In the genomic region with DNA sequence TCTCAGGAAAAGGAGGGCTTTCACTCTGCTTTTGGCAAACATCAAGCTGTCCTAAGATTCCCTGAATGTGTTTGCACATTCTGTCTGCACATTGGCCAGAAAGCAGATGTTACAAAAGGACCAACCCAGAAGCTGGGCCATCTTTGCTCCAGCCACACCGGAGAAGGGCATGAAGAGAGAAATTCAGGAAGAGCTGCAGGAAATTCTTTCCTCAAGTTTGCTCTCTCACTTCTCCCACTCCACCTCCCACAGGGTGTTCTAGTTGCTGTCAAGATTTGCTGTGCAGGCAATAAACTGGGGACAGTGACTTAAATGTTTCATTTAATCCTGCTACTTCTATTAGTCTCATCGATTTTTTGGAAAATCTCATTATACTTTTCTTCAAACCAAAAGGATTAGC, we compare ENCODE assay signal across 15 cellular contexts.
DNase-seq lines count a peak whose midpoint lies in the region; ATAC-seq and TF ChIP-seq lines count a peak whose summit lies in the region.
"Had no signal": no experiment of that assay in that cellular context is flagged by ENCODE, and none has a peak within 500 bp of the region (broad histone marks: within the 10 kb centered on the region; RNA-seq: fewer than 3 reads in every experiment).

No MANE protein-coding gene starts in this region.

- TF ChIP-seq CTCF in GM23338 (conservative IDR thresholded peaks at IDR 0.05; ENCODE audit: low read depth in 2 of 2), result no peak
- no peak for TF ChIP-seq CTCF in brain (conservative IDR thresholded peaks at IDR 0.05)
- no peak for TF ChIP-seq CTCF in HFFc6 (IDR thresholded peaks at IDR 0.05)

- H3K4me3 Mint-ChIP-seq in GM23338, result no peak overlapping the region
- H3K4me3 Mint-ChIP-seq in brain, result no peak overlapping the region
- no peak overlapping the region for H3K4me3 Mint-ChIP-seq in HFFc6
- H3K4me3 Mint-ChIP-seq: CD4-positive, CD25-positive, alpha-beta regulatory T cell; CD8-positive, alpha-beta memory T cell had no signal

- no peak overlapping the region for H3K27ac Mint-ChIP-seq in GM23338
- H3K27ac Mint-ChIP-seq in brain, result peak overlapping the region in 3 of 5 experiments; percentile 55 to 81 (median 64)
- H3K27ac Mint-ChIP-seq in HFFc6, result no peak overlapping the region
- H3K27ac Mint-ChIP-seq: CD4-positive, CD25-positive, alpha-beta regulatory T cell; CD8-positive, alpha-beta memory T cell had no signal

- no peaks in the 10 kb centered on the region for H3K9me3 Mint-ChIP-seq in GM23338
- no peaks in the 10 kb centered on the region for H3K9me3 Mint-ChIP-seq in brain
- H3K9me3 Mint-ChIP-seq in HFFc6, result no peaks in the 10 kb centered on the region

- no peaks in the 10 kb centered on the region for H3K9me2 ChIP-seq in GM23338 (ENCODE audit: insufficient read depth)

- H3K27me3 Mint-ChIP-seq in GM23338 (ENCODE audit: insufficient read depth, low read depth, poor library complexity) (no peaks in the 10 kb centered on the region), brain (no peaks in the 10 kb centered on the region), HFFc6 (ENCODE audit: insufficient read depth) (peaks cover 2% of the 10 kb centered on the region)
- H3K27me3 Mint-ChIP-seq: CD4-positive, CD25-positive, alpha-beta regulatory T cell had no signal

- H3K27me3 ChIP-seq in GM23338 (ENCODE audit: insufficient read depth) (no peaks in the 10 kb centered on the region), SJCRH30 (no peaks in the 10 kb centered on the region)
- H3K27me3 ChIP-seq: BE2C had no signal

- no peaks in the 10 kb centered on the region for H4K20me1 ChIP-seq in GM23338 (replicated peaks; ENCODE audit: insufficient read depth)

- no peak overlapping the region for H3K27ac ChIP-seq in GM23338 (ENCODE audit: low read depth)
- no peak overlapping the region for H3K27ac ChIP-seq in SJCRH30

- no peaks in the 10 kb centered on the region for H3F3A ChIP-seq in GM23338 (replicated peaks; ENCODE audit: low read depth)

- H3K36me3 ChIP-seq in GM23338 (ENCODE audit: insufficient read depth) (no peaks in the 10 kb centered on the region), SJCRH30 (peaks cover 4% of the 10 kb centered on the region; the same call in 1 of the 2 replicates)

- H3K4me1 Mint-ChIP-seq in GM23338 (peaks cover 13% of the 10 kb centered on the region), brain (peaks cover 87% of the 10 kb centered on the region), HFFc6 (ENCODE audit: low read depth) (peaks cover 31% of the 10 kb centered on the region)
- H3K4me1 Mint-ChIP-seq: CD4-positive, CD25-positive, alpha-beta regulatory T cell; CD8-positive, alpha-beta memory T cell had no signal

- H3K9me3 ChIP-seq in SJCRH30 (replicated peaks), result no peaks in the 10 kb centered on the region
- H3K9me3 ChIP-seq: BE2C had no signal

- H3K4me1 ChIP-seq in GM23338 (ENCODE audit: insufficient read depth) (peaks cover 15% of the 10 kb centered on the region), SJCRH30 (peaks cover 18% of the 10 kb centered on the region)

- H3K79me2 ChIP-seq in GM23338 (replicated peaks; ENCODE audit: insufficient read depth), result no peaks in the 10 kb centered on the region

- DNase-seq in GM23338 (ENCODE audit: low spot score) (no peak), inferior parietal cortex (ENCODE audit: extremely low spot score) (peak; percentile 34), putamen (ENCODE audit: low spot score) (peak; percentile 51), HFFc6 (no peak), SJCRH30 (no peak)
- no peak for DNase-seq in activated CD4-positive, alpha-beta T cell treated with anti-CD3 and anti-CD28 coated beads for 4 hours
- DNase-seq: ACHN; BE2C; C1 segment of cervical spinal cord; CD4-positive, CD25-positive, alpha-beta regulatory T cell; CD8-positive, alpha-beta memory T cell; COR-L47; HCEC 1CT; KG1 had no signal

- no peak overlapping the region for H3K4me2 ChIP-seq in GM23338

- ATAC-seq in GM23338, result no peak

- H3K36me3 Mint-ChIP-seq in GM23338 (ENCODE audit: low read depth), result no peaks in the 10 kb centered on the region
- peaks cover 33% of the 10 kb centered on the region for H3K36me3 Mint-ChIP-seq in brain
- no peaks in the 10 kb centered on the region for H3K36me3 Mint-ChIP-seq in HFFc6 (ENCODE audit: low read depth)
- H3K36me3 Mint-ChIP-seq: CD4-positive, CD25-positive, alpha-beta regulatory T cell; CD8-positive, alpha-beta memory T cell had no signal

- H3K4me3 ChIP-seq in GM23338 (no peak overlapping the region), SJCRH30 (no peak overlapping the region)

- H2AFZ ChIP-seq in GM23338, result peak overlapping the region; percentile 87; the same call in 1 of the 2 replicates

TF ChIP-seq in GM23338, 12 proteins besides CTCF, POLR2A, EP300 and RAD21 (continues in another document):
- TF ChIP-seq STAT1 (IDR thresholded peaks at IDR 0.05; ENCODE audit: unreplicated experiment), result no peak
- TF ChIP-seq NANOG (IDR thresholded peaks at IDR 0.05; ENCODE audit: borderline replicate concordance), result no peak
- no peak for TF ChIP-seq ZNF462 (CRISPR knock-in tag; IDR thresholded peaks at IDR 0.05)
- TF ChIP-seq ZNF114 (CRISPR knock-in tag; IDR thresholded peaks at IDR 0.05), result no peak
- no peak for TF ChIP-seq ZNF331 (CRISPR knock-in tag; IDR thresholded peaks at IDR 0.05; ENCODE audit: low read depth)
- no peak for TF ChIP-seq CREB1 (CRISPR knock-in tag; IDR thresholded peaks at IDR 0.05; ENCODE audit: low read depth)
- no peak for TF ChIP-seq JUNB (IDR thresholded peaks at IDR 0.05; ENCODE audit: unreplicated experiment)
- no peak for TF ChIP-seq EZH2 (IDR thresholded peaks at IDR 0.05; ENCODE audit: low read depth, unreplicated experiment)
- no peak for TF ChIP-seq POLR2AphosphoS5 (IDR thresholded peaks at IDR 0.05; ENCODE audit: low read depth)

Comparison
In these comparisons a context has a peak if more than half of its experiments do, and no peak if none do; other contexts are left out.
1. DNase-seq: peak in inferior parietal cortex (single experiment) and putamen (single experiment); none in GM23338 (single experiment), HFFc6 (single experiment), activated CD4-positive, alpha-beta T cell treated with anti-CD3 and anti-CD28 coated beads for 4 hours (0 of 2) and SJCRH30 (0 of 2).
2. H3K27ac Mint-ChIP-seq: peak in brain (3 of 5); none in GM23338 (single experiment) and HFFc6 (single experiment).